ENCODE assay signal across 18 cellular contexts in genomic region chr6:111068116-111068897, GRCh38. TPM values are rescaled to one million over a fixed set of nuclear protein-coding genes. Genes with fewer than 3 reads are reported as not detected.
"Had no signal": no experiment of that assay in that cellular context is flagged by ENCODE, and none has a peak within 500 bp of the region (broad histone marks: within the 10 kb centered on the region; RNA-seq: fewer than 3 reads in every experiment).

No MANE protein-coding gene starts in this region.

- H3K4me1 ChIP-seq: pancreas, prostate gland, right lobe of liver, tibial artery had no signal

- H3K36me3 ChIP-seq: neutrophil, pancreas, prostate gland, right lobe of liver, tibial artery had no signal

- H3K4me3 ChIP-seq: coronary artery, mucosa of descending colon, pancreas, prostate gland, right lobe of liver, tibial artery had no signal

- DNase-seq: effector CD4-positive, alpha-beta T cell; islet precursor cell; mammary epithelial cell; mucosa of descending colon; naive thymus-derived CD8-positive, alpha-beta T cell; pancreas; retina; right lobe of liver; stimulated activated CD4-positive, alpha-beta T cell treated with anti-CD3 and anti-CD28 coated beads, Interleukin-4, amount 100 ng/mL, for 1 hour; tibial artery had no signal

- H3K27me3 ChIP-seq: neutrophil, pancreas, right lobe of liver, tibial artery had no signal

- H3K27ac ChIP-seq: coronary artery, neutrophil, pancreas, prostate gland, right lobe of liver, tibial artery had no signal

- H3K9me3 ChIP-seq: neutrophil, pancreas, prostate gland, right lobe of liver, tibial artery had no signal

- H3K4me1 Mint-ChIP-seq: stimulated activated memory B cell treated with anti-CD40 and anti-IgM and Interleukin-4, amounts not matched to agents 10 μg/mL and 1 μg/mL and 100 μg/mL, for 72 hours had no signal

- H3K4me3 Mint-ChIP-seq: naive thymus-derived CD8-positive, alpha-beta T cell; stimulated activated memory B cell treated with anti-CD40 and anti-IgM and Interleukin-4, amounts not matched to agents 10 μg/mL and 1 μg/mL and 100 μg/mL, for 72 hours; stimulated activated naive CD8-positive, alpha-beta T cell treated with anti-CD3 and anti-CD28 coated beads, Interleukin-15, Interleukin-2, amounts not matched to agents 100 ng/mL and 50 ng/mL, for 24 hours had no signal

- H3K9me3 Mint-ChIP-seq: stimulated activated memory B cell treated with anti-CD40 and anti-IgM and Interleukin-4, amounts not matched to agents 10 μg/mL and 1 μg/mL and 100 μg/mL, for 72 hours had no signal

- FAIRE-seq: frontal cortex, pancreas had no signal

- H3K27ac Mint-ChIP-seq: stimulated activated memory B cell treated with anti-CD40 and anti-IgM and Interleukin-4, amounts not matched to agents 10 μg/mL and 1 μg/mL and 100 μg/mL, for 72 hours; stimulated activated naive CD8-positive, alpha-beta T cell treated with anti-CD3 and anti-CD28 coated beads, Interleukin-15, Interleukin-2, amounts not matched to agents 100 ng/mL and 50 ng/mL, for 24 hours had no signal

- H3K36me3 Mint-ChIP-seq: stimulated activated memory B cell treated with anti-CD40 and anti-IgM and Interleukin-4, amounts not matched to agents 10 μg/mL and 1 μg/mL and 100 μg/mL, for 72 hours had no signal

RNA-seq across cellular contexts. Expression of gene SLC16A10, which starts 19.0 kb away (rescaled TPM):
- total RNA-seq: dermis microvascular lymphatic vessel endothelial cell, fibroblast of lung, mammary epithelial cell had no signal
